ENCODE assay signal across 18 cellular contexts in the genomic region with DNA sequence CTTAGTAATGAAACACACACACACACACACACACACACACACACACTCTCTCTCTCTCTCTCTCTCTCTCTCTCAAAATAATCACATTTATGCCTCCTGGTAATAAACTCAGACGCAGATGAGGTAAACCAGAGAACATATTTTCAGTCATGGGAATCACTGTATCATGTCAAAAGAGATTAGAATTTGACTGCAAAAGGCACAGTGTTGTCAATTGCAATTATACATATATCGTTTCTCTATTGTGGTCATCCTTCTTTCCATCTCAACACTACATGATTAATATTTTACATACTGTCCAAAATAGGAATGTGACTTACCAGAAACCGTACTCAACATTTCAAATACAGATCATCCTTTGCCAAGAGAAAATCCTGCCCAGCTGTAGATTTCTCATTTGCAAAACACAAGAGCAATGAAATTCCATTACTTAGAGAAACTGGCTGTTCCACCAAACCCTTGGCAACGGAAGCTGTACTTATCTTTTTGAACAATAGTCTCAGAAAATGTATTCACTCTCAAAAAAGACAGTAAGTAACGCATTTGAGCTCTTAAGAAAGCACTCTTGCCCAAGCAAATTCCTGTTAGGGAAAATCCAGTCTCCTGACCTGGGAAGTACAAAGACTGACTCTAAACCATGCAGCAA. TPM values are rescaled to one million over a fixed set of nuclear protein-coding genes. Genes with fewer than 3 reads are reported as not detected.
A peak's percentile ranks its signal among the peaks of the same experiment; 100 is the strongest.
DNase-seq lines count a peak whose midpoint lies in the region; ATAC-seq lines count a peak whose summit lies in the region.
"Had no signal": no experiment of that assay in that cellular context is flagged by ENCODE, and none has a peak within 500 bp of the region (broad histone marks: within the 10 kb centered on the region; RNA-seq: fewer than 3 reads in every experiment).

No MANE protein-coding gene starts in this region.

- DNase-seq in GM23248 (peak; percentile 76), dedifferentiated amniotic fluid mesenchymal stem cell (ENCODE audit: extremely low spot score) (peak; percentile 88), iris pigment epithelial cell (ENCODE audit: low read depth) (peak; percentile 42), skeletal muscle cell (ENCODE audit: low read depth) (peak; percentile 90), HuH-7 (ENCODE audit: low spot score) (no peak), G401 (ENCODE audit: low spot score) (no peak)
- no peak for DNase-seq in naive thymus-derived CD8-positive, alpha-beta T cell
- DNase-seq: activated CD4-positive, alpha-beta T cell treated with anti-CD3 and anti-CD28 coated beads, Interleukin-2, amount 10 ng/mL, durations not matched to agents 7 days and 5 days; activated naive CD8-positive, alpha-beta T cell treated with anti-CD3 and anti-CD28 coated beads, Interleukin-2, amount 50 U/mL, for 24 hours; activated T-cell treated with anti-CD3 and anti-CD28 coated beads, Interleukin-2, amount 50 U/mL, for 1 hour; dermis blood vessel endothelial cell; DMS153; natural killer cell; NCI-H1930; NCI-H748 treated with DMSO at 0.1 percent for 48 hours had no signal

- POLR2A ChIA-PET in naive thymus-derived CD8-positive, alpha-beta T cell (lab: Charles Lee): no interaction called here

- H3K9me2 ChIP-seq in GM23248 (ENCODE audit: insufficient read depth): no peaks in the 10 kb centered on the region

- H3K4me3 ChIP-seq in GM23248: peak overlapping the region; percentile 21
- H3K4me3 ChIP-seq in skeletal muscle cell (ENCODE audit: low read depth, low read length): no peak overlapping the region
- H3K4me3 ChIP-seq: tibial nerve had no signal

- peak overlapping the region; percentile 82 for H3K27ac ChIP-seq in GM23248

- H3K27me3 ChIP-seq in GM23248 (replicated peaks; ENCODE audit: insufficient read depth): no peaks in the 10 kb centered on the region
- H3K27me3 ChIP-seq: tibial nerve had no signal

- no peaks in the 10 kb centered on the region for H4K20me1 ChIP-seq in GM23248 (ENCODE audit: insufficient read depth)

- H3K9me3 ChIP-seq in GM23248 (ENCODE audit: low read depth): no peaks in the 10 kb centered on the region
- H3K9me3 ChIP-seq: tibial nerve had no signal

- peak overlapping the region; percentile 85 for H3K4me2 ChIP-seq in GM23248 (ENCODE audit: unreplicated experiment)

- H3K27ac Mint-ChIP-seq in naive thymus-derived CD8-positive, alpha-beta T cell: no peak overlapping the region
- H3K27ac Mint-ChIP-seq: activated CD4-positive, alpha-beta T cell treated with anti-CD3 and anti-CD28 coated beads, Interleukin-2, amount 10 ng/mL, durations not matched to agents 7 days and 5 days; activated naive CD8-positive, alpha-beta T cell treated with anti-CD3 and anti-CD28 coated beads, Interleukin-2, amount 50 U/mL, for 24 hours; natural killer cell had no signal

- peaks cover 52% of the 10 kb centered on the region for H3K79me2 ChIP-seq in GM23248 (ENCODE audit: insufficient read depth)

- no peaks in the 10 kb centered on the region for H3K36me3 Mint-ChIP-seq in naive thymus-derived CD8-positive, alpha-beta T cell
- H3K36me3 Mint-ChIP-seq: natural killer cell had no signal

- peaks cover 61% of the 10 kb centered on the region for H3K4me1 ChIP-seq in GM23248 (ENCODE audit: insufficient read depth)

- H3K4me3 Mint-ChIP-seq in naive thymus-derived CD8-positive, alpha-beta T cell: no peak overlapping the region
- H3K4me3 Mint-ChIP-seq: activated CD4-positive, alpha-beta T cell treated with anti-CD3 and anti-CD28 coated beads, Interleukin-2, amount 10 ng/mL, durations not matched to agents 7 days and 5 days; activated naive CD8-positive, alpha-beta T cell treated with anti-CD3 and anti-CD28 coated beads, Interleukin-2, amount 50 U/mL, for 24 hours; natural killer cell had no signal

- ATAC-seq in GM19397 (IDR thresholded peaks at IDR 0.05; ENCODE audit: unreplicated experiment): no peak
- no peak for ATAC-seq in naive thymus-derived CD8-positive, alpha-beta T cell
- ATAC-seq: activated naive CD8-positive, alpha-beta T cell treated with anti-CD3 and anti-CD28 coated beads, Interleukin-2, amount 50 U/mL, for 24 hours; HCT116; natural killer cell had no signal

- peaks cover 6% of the 10 kb centered on the region; the same call in 1 of the 2 replicates for H3K36me3 ChIP-seq in GM23248 (ENCODE audit: low read depth)
- H3K36me3 ChIP-seq: tibial nerve had no signal

- peaks cover 0 to 2% (median 0%) of the 10 kb centered on the region in 9 donors for H3K9me3 Mint-ChIP-seq in naive thymus-derived CD8-positive, alpha-beta T cell
- H3K9me3 Mint-ChIP-seq: activated CD4-positive, alpha-beta T cell treated with anti-CD3 and anti-CD28 coated beads, Interleukin-2, amount 10 ng/mL, durations not matched to agents 7 days and 5 days had no signal

- WGBS in GM23248 (ENCODE audit: low coverage in 1 of 2, low lambda C conversion rate in 2 of 2, missing lambda C conversion rate in 2 of 2), 2 experiments: 5% methylated on average over 5 of the region's 5 CpGs

- H3K4me1 Mint-ChIP-seq in naive thymus-derived CD8-positive, alpha-beta T cell: no peaks in the 10 kb centered on the region
- H3K4me1 Mint-ChIP-seq: activated CD4-positive, alpha-beta T cell treated with anti-CD3 and anti-CD28 coated beads, Interleukin-2, amount 10 ng/mL, durations not matched to agents 7 days and 5 days; activated naive CD8-positive, alpha-beta T cell treated with anti-CD3 and anti-CD28 coated beads, Interleukin-2, amount 50 U/mL, for 24 hours; natural killer cell had no signal

- H3K27me3 Mint-ChIP-seq in naive thymus-derived CD8-positive, alpha-beta T cell: peaks cover 0 to 3% (median 0%) of the 10 kb centered on the region in 5 donors
- H3K27me3 Mint-ChIP-seq: activated CD4-positive, alpha-beta T cell treated with anti-CD3 and anti-CD28 coated beads, Interleukin-2, amount 10 ng/mL, durations not matched to agents 7 days and 5 days; activated naive CD8-positive, alpha-beta T cell treated with anti-CD3 and anti-CD28 coated beads, Interleukin-2, amount 50 U/mL, for 24 hours had no signal

- in situ Hi-C loops in GM23248 (cut with MboI): no loop called here
- in situ Hi-C loops in G401 (cut with HindIII; ENCODE audit: low sequenced_read_pairs): no loop called here

- no peak overlapping the region for H2AFZ ChIP-seq in GM23248

- peak overlapping the region; percentile 55 for H3K9ac ChIP-seq in GM23248

- peaks cover 63% of the 10 kb centered on the region for H3F3A ChIP-seq in GM23248 (ENCODE audit: insufficient read depth)

RNA-seq across cellular contexts. Expression of a gene that starts 24.3 kb away (rescaled TPM):
- 32.1 and 35.6 TPM in 2 replicates for total RNA-seq in GM23248 (2014; rRNA removed; shearing (Covaris generic))
- 22.3 TPM in 2 replicates for polyA plus RNA-seq in GM23248 (2016; fragmentation: Nextera tagmentation; extraction: Ambion mirVana)
- 0.14 TPM in 1 of 2 replicates, not detected in the other for total RNA-seq in G401 (2014; rRNA removed; shearing (Covaris generic))
- not detected for total RNA-seq in naive thymus-derived CD8-positive, alpha-beta T cell
- not detected for polyA plus RNA-seq in naive thymus-derived CD8-positive, alpha-beta T cell
- total RNA-seq: activated CD4-positive, alpha-beta T cell treated with anti-CD3 and anti-CD28 coated beads, Interleukin-2, amount 10 ng/mL, durations not matched to agents 7 days and 5 days; natural killer cell had no signal

Comparison
In these comparisons a context has a peak if more than half of its experiments do, and no peak if none do; other contexts are left out.
1. DNase-seq: peak in GM23248 (single experiment), dedifferentiated amniotic fluid mesenchymal stem cell (single experiment), iris pigment epithelial cell (single experiment) and skeletal muscle cell (single experiment); none in HuH-7 (single experiment), G401 (single experiment) and naive thymus-derived CD8-positive, alpha-beta T cell (0 of 10).
2. RNA of a gene that starts 24.3 kb away (total RNA-seq): 32.1 to 35.6 TPM in GM23248; 0.14 TPM in G401 and not detected in naive thymus-derived CD8-positive, alpha-beta T cell; every median in the first group is over 10 times any median in the second.